ENCODE assay signal across 19 cellular contexts in genomic region chr12:10398168-10398567, GRCh38. TPM values are rescaled to one million over a fixed set of nuclear protein-coding genes. Genes with fewer than 3 reads are reported as not detected.
"Had no signal": no experiment of that assay in that cellular context is flagged by ENCODE, and none has a peak within 500 bp of the region (broad histone marks: within the 10 kb centered on the region; RNA-seq: fewer than 3 reads in every experiment).

No MANE protein-coding gene starts in this region.

- H3K4me1 ChIP-seq: uterus had no signal

- H3K36me3 Mint-ChIP-seq: memory B cell; stimulated activated memory B cell treated with anti-CD40 and anti-IgM and Interleukin-4, amounts not matched to agents 10 μg/mL and 1 μg/mL and 100 μg/mL, for 72 hours had no signal

- ATAC-seq: esophagus mucosa; left ventricle myocardium superior; mucosa of descending colon; stimulated activated memory B cell treated with anti-CD40 and anti-IgM and Interleukin-4, amounts not matched to agents 10 μg/mL and 1 μg/mL and 100 μg/mL, for 72 hours had no signal

- H3K27me3 Mint-ChIP-seq: stimulated activated memory B cell treated with anti-CD40 and anti-IgM and Interleukin-4, amounts not matched to agents 10 μg/mL and 1 μg/mL and 100 μg/mL, for 72 hours had no signal

- H3K9me3 Mint-ChIP-seq: activated naive CD4-positive, alpha-beta T cell treated with anti-CD3 and anti-CD28 coated beads for 36 hours; activated T-helper 2 cell treated with anti-CD3 and anti-CD28 coated beads, Interferon-gamma antibody, Interleukin-2, Interleukin-4, amounts not matched to agents 10 μg/mL and 5 μg/mL and 100 μg/mL, durations not matched to agents 14 hours and 24 hours and 36 hours; memory B cell; nephron; stimulated activated memory B cell treated with anti-CD40 and anti-IgM and Interleukin-4, amounts not matched to agents 10 μg/mL and 1 μg/mL and 100 μg/mL, for 72 hours had no signal

- H3K27ac ChIP-seq: cardiac muscle cell, dorsolateral prefrontal cortex, hepatocyte, tibial nerve, uterus had no signal

- H3K4me3 ChIP-seq: cardiac muscle cell, dorsolateral prefrontal cortex, hepatocyte, mucosa of descending colon, tibial nerve, uterus had no signal

- DNase-seq: activated CD4-positive, alpha-beta T cell treated with anti-CD3 and anti-CD28 coated beads, Interleukin-2, amount 50 U/mL, for 48 hours; activated naive CD4-positive, alpha-beta T cell treated with anti-CD3 and anti-CD28 coated beads for 36 hours; dorsolateral prefrontal cortex; kidney; left ventricle myocardium superior; mucosa of descending colon; nucleus accumbens; substantia nigra; T1000; uterus had no signal

- H3K36me3 ChIP-seq: cardiac muscle cell, tibial nerve, uterus had no signal

- H3K9me3 ChIP-seq: mucosa of descending colon, tibial nerve, uterus had no signal

- H3K27ac Mint-ChIP-seq: activated naive CD4-positive, alpha-beta T cell treated with anti-CD3 and anti-CD28 coated beads for 36 hours; activated T-helper 2 cell treated with anti-CD3 and anti-CD28 coated beads, Interferon-gamma antibody, Interleukin-2, Interleukin-4, amounts not matched to agents 10 μg/mL and 5 μg/mL and 100 μg/mL, durations not matched to agents 14 hours and 24 hours and 36 hours; memory B cell; nephron; stimulated activated memory B cell treated with anti-CD40 and anti-IgM and Interleukin-4, amounts not matched to agents 10 μg/mL and 1 μg/mL and 100 μg/mL, for 72 hours had no signal

- H3K27me3 ChIP-seq: cardiac muscle cell, dorsolateral prefrontal cortex, hepatocyte, tibial nerve, uterus had no signal

- H3K4me3 Mint-ChIP-seq: activated naive CD4-positive, alpha-beta T cell treated with anti-CD3 and anti-CD28 coated beads for 36 hours; memory B cell; nephron; stimulated activated memory B cell treated with anti-CD40 and anti-IgM and Interleukin-4, amounts not matched to agents 10 μg/mL and 1 μg/mL and 100 μg/mL, for 72 hours had no signal

RNA-seq across cellular contexts. Expression of gene KLRK1, which starts 8.3 kb away (rescaled TPM):
- total RNA-seq: cardiac muscle cell, esophagus mucosa, hepatocyte, left ventricle myocardium superior had no signal

RNA-seq across cellular contexts. Expression of gene KLRC4, which starts 11.4 kb away (rescaled TPM):
- total RNA-seq: activated naive CD4-positive, alpha-beta T cell treated with anti-CD3 and anti-CD28 coated beads for 36 hours; activated T-helper 2 cell treated with anti-CD3 and anti-CD28 coated beads, Interferon-gamma antibody, Interleukin-2, Interleukin-4, amounts not matched to agents 10 μg/mL and 5 μg/mL and 100 μg/mL, durations not matched to agents 14 hours and 24 hours and 36 hours; cardiac muscle cell; esophagus mucosa; hepatocyte; left ventricle myocardium superior; posterior vena cava; tibial nerve had no signal

RNA-seq across cellular contexts. Expression of gene KLRC3, which starts 22.2 kb away (rescaled TPM):
- total RNA-seq: activated naive CD4-positive, alpha-beta T cell treated with anti-CD3 and anti-CD28 coated beads for 36 hours; activated T-helper 2 cell treated with anti-CD3 and anti-CD28 coated beads, Interferon-gamma antibody, Interleukin-2, Interleukin-4, amounts not matched to agents 10 μg/mL and 5 μg/mL and 100 μg/mL, durations not matched to agents 14 hours and 24 hours and 36 hours; cardiac muscle cell; esophagus mucosa; hepatocyte; left ventricle myocardium superior; posterior vena cava; tibial nerve had no signal

RNA-seq across cellular contexts. Expression of gene KLRC2, which starts 37.6 kb away (rescaled TPM):
- total RNA-seq: activated naive CD4-positive, alpha-beta T cell treated with anti-CD3 and anti-CD28 coated beads for 36 hours; cardiac muscle cell; left ventricle myocardium superior; tibial nerve had no signal

RNA-seq across cellular contexts. Expression of gene KLRC1, which starts 55.0 kb away (rescaled TPM):
- total RNA-seq: cardiac muscle cell, esophagus mucosa, hepatocyte, tibial nerve had no signal
